ENCODE assay signal across 1 cellular context in the genomic region with DNA sequence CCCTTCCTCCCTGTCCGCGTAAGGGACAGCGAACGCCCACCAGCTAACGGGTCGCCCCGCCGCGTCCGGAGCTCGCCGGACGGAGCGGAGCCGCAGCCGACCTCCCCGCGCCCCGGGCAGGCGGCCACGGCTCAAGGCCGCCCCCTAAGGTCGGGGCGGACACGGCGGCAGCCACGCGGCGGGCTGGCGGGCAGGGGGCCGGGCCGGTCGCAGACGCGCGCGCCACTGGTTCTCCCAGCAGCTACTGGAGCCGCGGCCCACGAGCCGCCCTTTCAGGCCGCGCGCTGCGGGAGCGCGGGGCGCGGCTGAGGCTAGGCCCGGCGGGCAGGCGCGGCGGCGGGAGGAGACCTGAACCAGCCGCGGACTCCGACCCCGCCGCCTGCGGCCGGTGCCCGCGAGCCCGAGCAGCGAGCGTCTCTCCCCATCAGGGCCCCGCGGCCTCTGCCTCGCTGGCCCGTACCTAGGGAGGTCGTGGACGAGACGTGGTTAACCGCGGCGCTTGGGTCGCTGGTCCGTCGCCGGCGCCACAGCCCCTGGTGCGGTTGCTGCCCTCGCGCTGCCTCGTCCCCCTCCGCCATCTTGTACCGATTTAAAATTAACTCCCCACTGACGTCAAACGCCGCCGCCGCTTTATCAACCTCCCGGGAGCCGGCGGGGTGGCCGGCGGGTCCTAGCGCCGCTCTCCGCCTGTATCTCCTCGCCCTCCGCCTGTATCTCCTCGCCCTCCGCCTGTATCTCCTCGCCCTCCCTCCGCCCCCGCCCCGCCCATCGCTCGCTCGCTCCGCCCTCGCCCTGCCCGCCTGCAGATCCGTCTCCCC.
TF ChIP-seq lines count a peak whose summit lies in the region.

ATL2 (minus strand) TSS at position 591 of the 818 bp plus-strand sequence; CDS start at position 578, 13 bp downstream.

TF ChIP-seq in HepG2, 621 proteins besides CTCF, POLR2A, EP300 and RAD21 (continued from another document and continues in another):
- no peak for TF ChIP-seq DBP (CRISPR knock-in tag; IDR thresholded peaks at IDR 0.05; ENCODE audit: not compliant biosample characterization)
- TF ChIP-seq ZNF563 (CRISPR knock-in tag; IDR thresholded peaks at IDR 0.05): no peak; the same call in 1 of the 2 replicates
- no peak for TF ChIP-seq CEBPZ (IDR thresholded peaks at IDR 0.05; ENCODE audit: low read length)
- no peak for TF ChIP-seq TCF12 (IDR thresholded peaks at IDR 0.05)
- TF ChIP-seq TCF12 (CRISPR knock-in tag; IDR thresholded peaks at IDR 0.05): no peak
- TF ChIP-seq CCAR2 (optimal IDR thresholded peaks at IDR 0.05; ENCODE audit: low read depth, low read length): no peak
- no peak; the same call in 1 of the 2 replicates for TF ChIP-seq ZNF460 (CRISPR knock-in tag; IDR thresholded peaks at IDR 0.05; ENCODE audit: borderline replicate concordance)
- TF ChIP-seq TBL1XR1 (IDR thresholded peaks at IDR 0.05; ENCODE audit: borderline replicate concordance, low read length, partially characterized antibody): peak; percentile 63
- TF ChIP-seq SP2 (CRISPR knock-in tag; IDR thresholded peaks at IDR 0.05): peak; percentile 27; the same call in 1 of the 2 replicates
- no peak for TF ChIP-seq EHMT2 (IDR thresholded peaks at IDR 0.05; ENCODE audit: borderline replicate concordance, low read depth, low read length)
- peak; percentile 58; the same call in 1 of the 2 replicates for TF ChIP-seq ETV6 (CRISPR knock-in tag; conservative IDR thresholded peaks at IDR 0.05)
- TF ChIP-seq BCL3 (CRISPR knock-in tag; IDR thresholded peaks at IDR 0.05): peak; percentile 58; the same call in 1 of the 2 replicates
- TF ChIP-seq GTF2F1 (IDR thresholded peaks at IDR 0.05; ENCODE audit: low read length): peak; percentile 28; the same call in 1 of the 2 replicates
- no peak for TF ChIP-seq HMGA1 (CRISPR knock-in tag; conservative IDR thresholded peaks at IDR 0.05)
- no peak for TF ChIP-seq PTBP1 (IDR thresholded peaks at IDR 0.05; ENCODE audit: low read depth, low read length, poor library complexity, severe bottlenecking)
- no peak; the same call in 1 of the 2 replicates for TF ChIP-seq PAX8 (CRISPR knock-in tag; IDR thresholded peaks at IDR 0.05; ENCODE audit: borderline replicate concordance)
- TF ChIP-seq GMEB2 (CRISPR knock-in tag; IDR thresholded peaks at IDR 0.05; ENCODE audit: low read depth): peak; percentile 40; the same call in 1 of the 2 replicates
- TF ChIP-seq, protein P1, sequence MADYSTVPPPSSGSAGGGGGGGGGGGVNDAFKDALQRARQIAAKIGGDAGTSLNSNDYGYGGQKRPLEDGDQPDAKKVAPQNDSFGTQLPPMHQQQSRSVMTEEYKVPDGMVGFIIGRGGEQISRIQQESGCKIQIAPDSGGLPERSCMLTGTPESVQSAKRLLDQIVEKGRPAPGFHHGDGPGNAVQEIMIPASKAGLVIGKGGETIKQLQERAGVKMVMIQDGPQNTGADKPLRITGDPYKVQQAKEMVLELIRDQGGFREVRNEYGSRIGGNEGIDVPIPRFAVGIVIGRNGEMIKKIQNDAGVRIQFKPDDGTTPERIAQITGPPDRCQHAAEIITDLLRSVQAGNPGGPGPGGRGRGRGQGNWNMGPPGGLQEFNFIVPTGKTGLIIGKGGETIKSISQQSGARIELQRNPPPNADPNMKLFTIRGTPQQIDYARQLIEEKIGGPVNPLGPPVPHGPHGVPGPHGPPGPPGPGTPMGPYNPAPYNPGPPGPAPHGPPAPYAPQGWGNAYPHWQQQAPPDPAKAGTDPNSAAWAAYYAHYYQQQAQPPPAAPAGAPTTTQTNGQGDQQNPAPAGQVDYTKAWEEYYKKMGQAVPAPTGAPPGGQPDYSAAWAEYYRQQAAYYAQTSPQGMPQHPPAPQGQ (CRISPR knock-in tag; IDR thresholded peaks at IDR 0.05; ENCODE audit: borderline replicate concordance): 0 out of 2 replicates have a peak, but pooled peaks have one; percentile 58
- TF ChIP-seq SKI (IDR thresholded peaks at IDR 0.05; ENCODE audit: partially characterized antibody): peak; percentile 74
- TF ChIP-seq CSRNP1 (CRISPR knock-in tag; IDR thresholded peaks at IDR 0.05): 0 out of 2 replicates have a peak, but pooled peaks have one; percentile 24
- peak; percentile 16; the same call in 1 of the 2 replicates for TF ChIP-seq ZNF841 (CRISPR knock-in tag; IDR thresholded peaks at IDR 0.05; ENCODE audit: borderline replicate concordance)
- TF ChIP-seq, protein P2, sequence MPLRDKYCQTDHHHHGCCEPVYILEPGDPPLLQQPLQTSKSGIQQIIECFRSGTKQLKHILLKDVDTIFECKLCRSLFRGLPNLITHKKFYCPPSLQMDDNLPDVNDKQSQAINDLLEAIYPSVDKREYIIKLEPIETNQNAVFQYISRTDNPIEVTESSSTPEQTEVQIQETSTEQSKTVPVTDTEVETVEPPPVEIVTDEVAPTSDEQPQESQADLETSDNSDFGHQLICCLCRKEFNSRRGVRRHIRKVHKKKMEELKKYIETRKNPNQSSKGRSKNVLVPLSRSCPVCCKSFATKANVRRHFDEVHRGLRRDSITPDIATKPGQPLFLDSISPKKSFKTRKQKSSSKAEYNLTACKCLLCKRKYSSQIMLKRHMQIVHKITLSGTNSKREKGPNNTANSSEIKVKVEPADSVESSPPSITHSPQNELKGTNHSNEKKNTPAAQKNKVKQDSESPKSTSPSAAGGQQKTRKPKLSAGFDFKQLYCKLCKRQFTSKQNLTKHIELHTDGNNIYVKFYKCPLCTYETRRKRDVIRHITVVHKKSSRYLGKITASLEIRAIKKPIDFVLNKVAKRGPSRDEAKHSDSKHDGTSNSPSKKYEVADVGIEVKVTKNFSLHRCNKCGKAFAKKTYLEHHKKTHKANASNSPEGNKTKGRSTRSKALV (CRISPR knock-in tag; IDR thresholded peaks at IDR 0.05): no peak
- TF ChIP-seq, protein P3, sequence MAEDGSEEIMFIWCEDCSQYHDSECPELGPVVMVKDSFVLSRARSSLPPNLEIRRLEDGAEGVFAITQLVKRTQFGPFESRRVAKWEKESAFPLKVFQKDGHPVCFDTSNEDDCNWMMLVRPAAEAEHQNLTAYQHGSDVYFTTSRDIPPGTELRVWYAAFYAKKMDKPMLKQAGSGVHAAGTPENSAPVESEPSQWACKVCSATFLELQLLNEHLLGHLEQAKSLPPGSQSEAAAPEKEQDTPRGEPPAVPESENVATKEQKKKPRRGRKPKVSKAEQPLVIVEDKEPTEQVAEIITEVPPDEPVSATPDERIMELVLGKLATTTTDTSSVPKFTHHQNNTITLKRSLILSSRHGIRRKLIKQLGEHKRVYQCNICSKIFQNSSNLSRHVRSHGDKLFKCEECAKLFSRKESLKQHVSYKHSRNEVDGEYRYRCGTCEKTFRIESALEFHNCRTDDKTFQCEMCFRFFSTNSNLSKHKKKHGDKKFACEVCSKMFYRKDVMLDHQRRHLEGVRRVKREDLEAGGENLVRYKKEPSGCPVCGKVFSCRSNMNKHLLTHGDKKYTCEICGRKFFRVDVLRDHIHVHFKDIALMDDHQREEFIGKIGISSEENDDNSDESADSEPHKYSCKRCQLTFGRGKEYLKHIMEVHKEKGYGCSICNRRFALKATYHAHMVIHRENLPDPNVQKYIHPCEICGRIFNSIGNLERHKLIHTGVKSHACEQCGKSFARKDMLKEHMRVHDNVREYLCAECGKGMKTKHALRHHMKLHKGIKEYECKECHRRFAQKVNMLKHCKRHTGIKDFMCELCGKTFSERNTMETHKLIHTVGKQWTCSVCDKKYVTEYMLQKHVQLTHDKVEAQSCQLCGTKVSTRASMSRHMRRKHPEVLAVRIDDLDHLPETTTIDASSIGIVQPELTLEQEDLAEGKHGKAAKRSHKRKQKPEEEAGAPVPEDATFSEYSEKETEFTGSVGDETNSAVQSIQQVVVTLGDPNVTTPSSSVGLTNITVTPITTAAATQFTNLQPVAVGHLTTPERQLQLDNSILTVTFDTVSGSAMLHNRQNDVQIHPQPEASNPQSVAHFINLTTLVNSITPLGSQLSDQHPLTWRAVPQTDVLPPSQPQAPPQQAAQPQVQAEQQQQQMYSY (CRISPR knock-in tag; IDR thresholded peaks at IDR 0.05): peak; percentile 61; the same call in 1 of the 2 replicates
- no peak for TF ChIP-seq ZNF496 (CRISPR knock-in tag; IDR thresholded peaks at IDR 0.05; ENCODE audit: insufficient replicate concordance)
- TF ChIP-seq ZNF781 (CRISPR knock-in tag; IDR thresholded peaks at IDR 0.05; ENCODE audit: borderline replicate concordance, not compliant biosample characterization): no peak
- TF ChIP-seq ZNF557 (CRISPR knock-in tag; IDR thresholded peaks at IDR 0.05): no peak
- TF ChIP-seq ERF (CRISPR knock-in tag; IDR thresholded peaks at IDR 0.05): peak; percentile 73
